In genomic region chr19:46975918-46976782, GRCh38 we compare ENCODE assay signal across 8 cellular contexts. TPM values are rescaled to one million over a fixed set of nuclear protein-coding genes. Genes with fewer than 3 reads are reported as not detected.
DNase-seq lines count a peak whose midpoint lies in the region; ATAC-seq and TF ChIP-seq lines count a peak whose summit lies in the region.

No MANE protein-coding gene starts in this region.

- H3K4me3 ChIP-seq in AG04449 (ENCODE audit: low read depth, low read length) = no peak overlapping the region
- H3K4me3 ChIP-seq in right lobe of liver = no peak overlapping the region
- peak overlapping the region; percentile 3 for H3K4me3 ChIP-seq in thoracic aorta

- POLR2A ChIA-PET in AG04449 (lab: Yijun Ruan, JAX) = interaction anchor here (0.6 to 2.3 kb wide), 11 partner anchors 9 to 156 kb away, joined by 3 to 10 read pairs (median 4); partner anchors contain the start of genes ARHGAP35 and ZC3H4
- POLR2A ChIA-PET in activated CD4-positive, alpha-beta memory T cell treated with anti-CD3 and anti-CD28 coated beads, Interleukin-2, amount 10 ng/mL, durations not matched to agents 7 days and 5 days (lab: Charles Lee) = interaction anchor here (0.6 to 2.4 kb wide), 3 partner anchors 9 to 190 kb away, joined by 3 to 7 read pairs (median 7); no protein-coding TSS in a partner anchor

- H3K9me3 Mint-ChIP-seq in activated CD4-positive, alpha-beta memory T cell treated with anti-CD3 and anti-CD28 coated beads, Interleukin-2, amount 10 ng/mL, durations not matched to agents 7 days and 5 days = no peaks in the 10 kb centered on the region

- intact Hi-C loops in right lobe of liver (cut with DNase I) = no loop called here

- peaks cover 0 to 51% (median 30%) of the 10 kb centered on the region in 4 donors for H3K4me1 ChIP-seq in right lobe of liver
- peaks cover 53 to 71% of the 10 kb centered on the region in 2 donors for H3K4me1 ChIP-seq in thoracic aorta (ENCODE audit: control insufficient read depth in 1 of 2, low read depth in 2 of 2)

- CTCF ChIA-PET in AG04449 (lab: Yijun Ruan, JAX) = interaction anchor here (0.5 to 4.4 kb wide), 13 partner anchors 11 to 262 kb away, joined by 3 to 36 read pairs (median 4); no protein-coding TSS in a partner anchor
- CTCF ChIA-PET in activated CD4-positive, alpha-beta memory T cell treated with anti-CD3 and anti-CD28 coated beads, Interleukin-2, amount 10 ng/mL, durations not matched to agents 7 days and 5 days (lab: Charles Lee) = interaction anchor here (1.0 to 1.5 kb wide), 4 partner anchors 15 to 37 kb away, joined by 3 to 7 read pairs (median 4); no protein-coding TSS in a partner anchor

- peak; percentile 86 to 89 (median 88) for ATAC-seq in right lobe of liver
- ATAC-seq in thoracic aorta (ENCODE audit: insufficient number of reproducible peaks, low FRiP score, low read depth) = peak; percentile 78
- no peak for ATAC-seq in HG03457 (IDR thresholded peaks at IDR 0.05; ENCODE audit: unreplicated experiment)

- no peaks in the 10 kb centered on the region for H3K36me3 ChIP-seq in right lobe of liver
- no peaks in the 10 kb centered on the region for H3K36me3 ChIP-seq in thoracic aorta

- H3K36me3 Mint-ChIP-seq in activated CD4-positive, alpha-beta memory T cell treated with anti-CD3 and anti-CD28 coated beads, Interleukin-2, amount 10 ng/mL, durations not matched to agents 7 days and 5 days (ENCODE audit: low read depth) = peaks cover 8% of the 10 kb centered on the region

- no peak for TF ChIP-seq CTCF in AG04449 (IDR thresholded peaks at IDR 0.05; ENCODE audit: insufficient read depth, low read length, missing control alignments)
- TF ChIP-seq CTCF in right lobe of liver (IDR thresholded peaks at IDR 0.05) = no peak
- no peak for TF ChIP-seq CTCF in thoracic aorta (IDR thresholded peaks at IDR 0.05)

- H3K27ac Mint-ChIP-seq in activated CD4-positive, alpha-beta memory T cell treated with anti-CD3 and anti-CD28 coated beads, Interleukin-2, amount 10 ng/mL, durations not matched to agents 7 days and 5 days = no peak overlapping the region

- DNase-seq in AG04449 (ENCODE audit: low read depth, low spot score) = peak; percentile 96
- peak; percentile 58 to 95 for DNase-seq in NCI-H446 (lab: John Stamatoyannopoulos, UW)
- DNase-seq in ecto neural progenitor cell (ENCODE audit: low spot score) = peak; percentile 64
- peak; percentile 88 to 94 (median 93) for DNase-seq in right lobe of liver
- DNase-seq in thoracic aorta (ENCODE audit: low spot score) = peak; percentile 91
- no peak for DNase-seq in activated CD4-positive, alpha-beta memory T cell treated with anti-CD3 and anti-CD28 coated beads, Interleukin-2, amount 10 ng/mL, durations not matched to agents 7 days and 5 days
- DNase-seq in activated CD4-positive, alpha-beta T cell treated with anti-CD3 and anti-CD28 coated beads, Interleukin-2, amount 50 U/mL, for 4 hours = no peak

- H3K27me3 ChIP-seq in right lobe of liver (no peaks in the 10 kb centered on the region), thoracic aorta (replicated peaks; ENCODE audit: insufficient read depth) (no peaks in the 10 kb centered on the region)

- H3K9me3 ChIP-seq in right lobe of liver = no peaks in the 10 kb centered on the region
- no peaks in the 10 kb centered on the region for H3K9me3 ChIP-seq in thoracic aorta

- H3K27ac ChIP-seq in right lobe of liver = peak overlapping the region; percentile 57 to 74 (median 65)
- H3K27ac ChIP-seq in thoracic aorta = peak overlapping the region; percentile 73 to 79

- no peak overlapping the region for H3K4me3 Mint-ChIP-seq in activated CD4-positive, alpha-beta memory T cell treated with anti-CD3 and anti-CD28 coated beads, Interleukin-2, amount 10 ng/mL, durations not matched to agents 7 days and 5 days

- 20% methylated on average over 6 of the region's 18 CpGs for WGBS in right lobe of liver (ENCODE audit: insufficient coverage, low coverage, low lambda C conversion rate, missing lambda C conversion rate)

- H3K4me1 Mint-ChIP-seq in activated CD4-positive, alpha-beta memory T cell treated with anti-CD3 and anti-CD28 coated beads, Interleukin-2, amount 10 ng/mL, durations not matched to agents 7 days and 5 days = peaks cover 22% of the 10 kb centered on the region

- no peaks in the 10 kb centered on the region for H3K27me3 Mint-ChIP-seq in activated CD4-positive, alpha-beta memory T cell treated with anti-CD3 and anti-CD28 coated beads, Interleukin-2, amount 10 ng/mL, durations not matched to agents 7 days and 5 days

- no peak for TF ChIP-seq POLR2A in right lobe of liver (IDR thresholded peaks at IDR 0.05)

RNA-seq across cellular contexts. Expression of gene NPAS1, which starts 43.5 kb away (rescaled TPM):
- total RNA-seq in right lobe of liver (1 to 10 TPM in 2 of 6 experiments, not detected in 4; 1.3 to 1.7 TPM), thoracic aorta (1 to 10 TPM in 1 of 2 donors, under 1 TPM in 1; 0.68 to 1.3 TPM)
- under 1 TPM; 0.20 to 0.48 TPM for total RNA-seq in activated CD4-positive, alpha-beta memory T cell treated with anti-CD3 and anti-CD28 coated beads, Interleukin-2, amount 10 ng/mL, durations not matched to agents 7 days and 5 days

Comparison
In these comparisons a context has a peak if more than half of its experiments do, and no peak if none do; other contexts are left out.
1. DNase-seq: peak in AG04449 (single experiment), NCI-H446 (2 of 2), ecto neural progenitor cell (single experiment), right lobe of liver (3 of 3) and thoracic aorta (single experiment); none in activated CD4-positive, alpha-beta memory T cell treated with anti-CD3 and anti-CD28 coated beads, Interleukin-2, amount 10 ng/mL, durations not matched to agents 7 days and 5 days (single experiment) and activated CD4-positive, alpha-beta T cell treated with anti-CD3 and anti-CD28 coated beads, Interleukin-2, amount 50 U/mL, for 4 hours (0 of 2).